In the genomic region with DNA sequence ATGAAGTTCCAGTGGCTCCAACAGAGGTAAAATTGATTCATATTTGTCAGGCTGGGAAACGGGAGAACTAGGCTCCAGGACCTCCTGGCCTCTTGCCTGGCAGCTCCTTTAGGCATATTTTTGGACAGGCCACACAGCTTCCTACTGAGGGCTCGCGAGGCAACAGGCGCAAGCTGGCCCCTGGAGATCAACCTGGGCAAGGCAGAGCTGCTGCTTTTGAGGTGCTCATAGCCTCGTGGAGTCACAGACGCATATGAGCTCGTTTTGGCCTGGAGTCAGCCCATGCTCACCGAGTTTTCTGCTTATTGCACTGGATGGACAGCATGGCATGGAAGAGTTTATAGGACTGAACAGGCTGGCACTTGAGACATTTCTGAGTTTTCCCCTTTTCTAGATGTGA, we compare ENCODE assay signal across 15 cellular contexts.
DNase-seq lines count a peak whose midpoint lies in the region; ATAC-seq lines count a peak whose summit lies in the region.
"Had no signal": no experiment of that assay in that cellular context is flagged by ENCODE, and none has a peak within 500 bp of the region (broad histone marks: within the 10 kb centered on the region; RNA-seq: fewer than 3 reads in every experiment).

No MANE protein-coding gene starts in this region.

- no peaks in the 10 kb centered on the region for H3K36me3 Mint-ChIP-seq in activated CD8-positive, alpha-beta memory T cell treated with anti-CD3 and anti-CD28 coated beads, Interleukin-2, amount 10 ng/mL, durations not matched to agents 7 days and 5 days

- peak; percentile 41 for DNase-seq in activated effector memory CD4-positive, alpha-beta T cell treated with anti-CD3 and anti-CD28 coated beads, Interleukin-2, amount 50 U/mL, for 16 hours
- no peak for DNase-seq in activated effector memory CD4-positive, alpha-beta T cell treated with Interleukin-2 at 50 U/mL for 16 hours
- DNase-seq in activated CD8-positive, alpha-beta memory T cell treated with anti-CD3 and anti-CD28 coated beads, Interleukin-2, amount 10 ng/mL, durations not matched to agents 7 days and 5 days, result peak; percentile 39
- DNase-seq in mesenteric fat pad (ENCODE audit: low spot score) (peak; percentile 60), ureter (ENCODE audit: low spot score) (peak; percentile 41), cerebellum (ENCODE audit: low spot score) (no peak), occipital lobe (lab: John Stamatoyannopoulos, UW) (no peak), GDM1 (lab: John Stamatoyannopoulos, UW) (no peak)
- DNase-seq: 8988T, KG1, NCI-H1105 treated with DMSO at 0.1 percent for 48 hours, NCI-H1694, NCI-H510A treated with DMSO at 0.1 percent for 48 hours, NCI-H774 had no signal

- ATAC-seq in activated CD8-positive, alpha-beta memory T cell treated with anti-CD3 and anti-CD28 coated beads, Interleukin-2, amount 10 ng/mL, durations not matched to agents 7 days and 5 days, result no peak

- H3K27me3 Mint-ChIP-seq in activated CD8-positive, alpha-beta memory T cell treated with anti-CD3 and anti-CD28 coated beads, Interleukin-2, amount 10 ng/mL, durations not matched to agents 7 days and 5 days, result no peaks in the 10 kb centered on the region
- H3K27me3 Mint-ChIP-seq: B cell had no signal

- H3K9me3 Mint-ChIP-seq in activated CD8-positive, alpha-beta memory T cell treated with anti-CD3 and anti-CD28 coated beads, Interleukin-2, amount 10 ng/mL, durations not matched to agents 7 days and 5 days (ENCODE audit: low read depth), result no peaks in the 10 kb centered on the region

- no peak overlapping the region for H3K27ac Mint-ChIP-seq in activated CD8-positive, alpha-beta memory T cell treated with anti-CD3 and anti-CD28 coated beads, Interleukin-2, amount 10 ng/mL, durations not matched to agents 7 days and 5 days
- H3K27ac Mint-ChIP-seq: B cell had no signal

- no peak overlapping the region for H3K4me3 Mint-ChIP-seq in activated CD8-positive, alpha-beta memory T cell treated with anti-CD3 and anti-CD28 coated beads, Interleukin-2, amount 10 ng/mL, durations not matched to agents 7 days and 5 days
- H3K4me3 Mint-ChIP-seq: B cell had no signal

- CTCF ChIA-PET in activated CD8-positive, alpha-beta memory T cell treated with anti-CD3 and anti-CD28 coated beads, Interleukin-2, amount 10 ng/mL, durations not matched to agents 7 days and 5 days (lab: Charles Lee), result interaction anchor here (0.7 to 15.0 kb wide), 11 partner anchors 13 to 624 kb away, joined by 3 to 397 read pairs (median 4); no protein-coding TSS in a partner anchor

- H3K4me1 Mint-ChIP-seq in activated CD8-positive, alpha-beta memory T cell treated with anti-CD3 and anti-CD28 coated beads, Interleukin-2, amount 10 ng/mL, durations not matched to agents 7 days and 5 days, result peaks cover 6% of the 10 kb centered on the region

Comparison
In these comparisons a context has a peak if more than half of its experiments do, and no peak if none do; other contexts are left out.
1. DNase-seq: peak in activated effector memory CD4-positive, alpha-beta T cell treated with anti-CD3 and anti-CD28 coated beads, Interleukin-2, amount 50 U/mL, for 16 hours (single experiment), activated CD8-positive, alpha-beta memory T cell treated with anti-CD3 and anti-CD28 coated beads, Interleukin-2, amount 10 ng/mL, durations not matched to agents 7 days and 5 days (single experiment), mesenteric fat pad (single experiment) and ureter (single experiment); none in activated effector memory CD4-positive, alpha-beta T cell treated with Interleukin-2 at 50 U/mL for 16 hours (single experiment), cerebellum (single experiment), occipital lobe (single experiment) and GDM1 (single experiment).